Comparison of ENCODE assay signal across 26 cellular contexts in the genomic region with DNA sequence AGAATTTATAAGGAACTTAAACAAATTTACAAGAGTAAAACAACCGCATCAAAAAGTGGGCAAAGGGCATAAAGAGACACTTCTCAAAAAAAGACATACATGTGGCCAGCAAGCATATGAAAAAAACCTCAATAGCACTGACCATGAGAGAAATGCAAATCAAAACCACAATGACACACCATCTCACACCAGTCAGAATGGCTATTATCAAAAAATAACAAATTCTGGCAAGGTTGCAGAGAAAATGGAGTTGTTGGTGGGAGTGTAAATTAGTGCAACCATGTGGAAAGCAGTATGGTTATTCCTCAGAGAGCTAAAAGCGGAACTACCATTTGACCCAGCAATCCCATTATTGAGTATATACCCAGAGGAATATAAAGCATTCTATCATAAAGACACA.
"Had no signal": no experiment of that assay in that cellular context is flagged by ENCODE, and none has a peak within 500 bp of the region (broad histone marks: within the 10 kb centered on the region; RNA-seq: fewer than 3 reads in every experiment).

No MANE protein-coding gene starts in this region.

- H3K36me3 Mint-ChIP-seq: naive B cell; stimulated activated naive B cell treated with anti-CD40 and anti-IgM and Interleukin-4, amounts not matched to agents 10 μg/mL and 1 μg/mL and 100 μg/mL, for 72 hours had no signal

- H3K27ac Mint-ChIP-seq: immature natural killer cell; mesothelial cell of epicardium; natural killer cell; progenitor cell of endocrine pancreas; stimulated activated naive B cell treated with anti-CD40 and anti-IgM and Interleukin-4, amounts not matched to agents 10 μg/mL and 1 μg/mL and 100 μg/mL, for 72 hours had no signal

- DNase-seq: hypothalamus; immature natural killer cell; kidney; left ventricle myocardium inferior; mesendoderm; naive B cell; natural killer cell; ovary; retina; right cardiac atrium; stimulated activated CD4-positive, alpha-beta T cell treated with anti-CD3 and anti-CD28 coated beads, Interleukin-12 subunit alpha, Interleukin-12 subunit beta, amount 100 ng/mL, for 4 hours; stimulated activated CD4-positive, alpha-beta T cell treated with anti-CD3 and anti-CD28 coated beads, Interleukin-15, amount 100 ng/mL, for 24 hours; stimulated activated CD4-positive, alpha-beta T cell treated with anti-CD3 and anti-CD28 coated beads, Interleukin-2, amount 100 ng/mL, for 24 hours; stimulated activated CD4-positive, alpha-beta T cell treated with anti-CD3 and anti-CD28 coated beads, Interleukin-4, amount 100 ng/mL, for 1 hour; stimulated activated naive B cell treated with anti-CD40 and anti-IgM and Interleukin-4, amounts not matched to agents 10 μg/mL and 1 μg/mL and 100 μg/mL, for 72 hours; stimulated activated naive CD8-positive, alpha-beta T cell treated with anti-CD3 and anti-CD28 coated beads, Interleukin-15, Interleukin-2, amounts not matched to agents 100 U/mL and 50 U/mL, for 24 hours; stomach; testis; thyroid gland; transverse colon; upper lobe of left lung had no signal

- H3K27me3 Mint-ChIP-seq: naive B cell; progenitor cell of endocrine pancreas; stimulated activated naive B cell treated with anti-CD40 and anti-IgM and Interleukin-4, amounts not matched to agents 10 μg/mL and 1 μg/mL and 100 μg/mL, for 72 hours had no signal

- H3K4me3 ChIP-seq: left ventricle myocardium inferior, lung, ovary, skin epidermis, stomach, testis, thyroid gland, transverse colon, upper lobe of left lung, vagina had no signal

- H3K4me3 Mint-ChIP-seq: immature natural killer cell; mesothelial cell of epicardium; naive B cell; natural killer cell; stimulated activated naive B cell treated with anti-CD40 and anti-IgM and Interleukin-4, amounts not matched to agents 10 μg/mL and 1 μg/mL and 100 μg/mL, for 72 hours had no signal

- H3K4me1 Mint-ChIP-seq: immature natural killer cell; mesothelial cell of epicardium; naive B cell; natural killer cell; stimulated activated naive B cell treated with anti-CD40 and anti-IgM and Interleukin-4, amounts not matched to agents 10 μg/mL and 1 μg/mL and 100 μg/mL, for 72 hours had no signal
